Comparison of ENCODE assay signal across 14 cellular contexts in genomic region chr16:1775006-1775845, GRCh38. TPM values are rescaled to one million over a fixed set of nuclear protein-coding genes. Genes with fewer than 3 reads are reported as not detected.
DNase-seq lines count a peak whose midpoint lies in the region; ATAC-seq and TF ChIP-seq lines count a peak whose summit lies in the region.
"Had no signal": no experiment of that assay in that cellular context is flagged by ENCODE, and none has a peak within 500 bp of the region (broad histone marks: within the 10 kb centered on the region; RNA-seq: fewer than 3 reads in every experiment).

No MANE protein-coding gene starts in this region.

- no peak overlapping the region for H3K27ac Mint-ChIP-seq in CD4-positive, alpha-beta T cell
- no peak overlapping the region for H3K27ac Mint-ChIP-seq in GM23338
- no peak overlapping the region for H3K27ac Mint-ChIP-seq in activated T-helper 2 cell treated with anti-CD3 and anti-CD28 coated beads, Interferon-gamma antibody, Interleukin-2, Interleukin-4, amounts not matched to agents 10 μg/mL and 5 μg/mL and 100 μg/mL, durations not matched to agents 14 hours and 24 hours and 36 hours
- peak overlapping the region in 1 of 9 donors; percentile 62 for H3K27ac Mint-ChIP-seq in naive thymus-derived CD4-positive, alpha-beta T cell

- CTCF ChIA-PET in CD4-positive, alpha-beta T cell (lab: Charles Lee), result interaction anchor here (0.5 to 4.0 kb wide), 3 partner anchors 7 to 354 kb away, joined by 3 to 21 read pairs (median 5); partner anchors contain the start of genes NUBP2 and SPSB3
- CTCF ChIA-PET in naive thymus-derived CD4-positive, alpha-beta T cell (lab: Charles Lee), result interaction anchor here (1.4 kb wide), 1 partner anchor 7 kb away, joined by 8 read pairs; the partner anchor contains the start of genes NUBP2 and SPSB3

- POLR2A ChIA-PET in CD4-positive, alpha-beta T cell (lab: Charles Lee), result interaction anchor here (1.2 kb wide), 1 partner anchor 14 kb away, joined by 3 read pairs; no protein-coding TSS in a partner anchor
- POLR2A ChIA-PET in naive thymus-derived CD4-positive, alpha-beta T cell (lab: Charles Lee), result interaction anchor here (1.1 to 7.9 kb wide), 5 partner anchors 6 to 69 kb away, joined by 3 to 93 read pairs (median 5); partner anchors contain the start of genes FAHD1, HAGH, MAPK8IP3 and NUBP2

- H3K4me1 Mint-ChIP-seq in CD4-positive, alpha-beta T cell (ENCODE audit: low read depth), result peaks cover 12% of the 10 kb centered on the region
- peaks cover 5% of the 10 kb centered on the region for H3K4me1 Mint-ChIP-seq in GM23338
- H3K4me1 Mint-ChIP-seq in activated T-helper 2 cell treated with anti-CD3 and anti-CD28 coated beads, Interferon-gamma antibody, Interleukin-2, Interleukin-4, amounts not matched to agents 10 μg/mL and 5 μg/mL and 100 μg/mL, durations not matched to agents 14 hours and 24 hours and 36 hours (ENCODE audit: low read depth), result peaks cover 8% of the 10 kb centered on the region
- H3K4me1 Mint-ChIP-seq in naive thymus-derived CD4-positive, alpha-beta T cell, result peaks cover 8 to 24% (median 10%) of the 10 kb centered on the region in 7 donors

- H3K4me3 Mint-ChIP-seq in CD4-positive, alpha-beta T cell, result peak overlapping the region; percentile 48
- H3K4me3 Mint-ChIP-seq in GM23338, result peak overlapping the region; percentile 30; the same call in 1 of the 3 replicates
- H3K4me3 Mint-ChIP-seq in activated T-helper 2 cell treated with anti-CD3 and anti-CD28 coated beads, Interferon-gamma antibody, Interleukin-2, Interleukin-4, amounts not matched to agents 10 μg/mL and 5 μg/mL and 100 μg/mL, durations not matched to agents 14 hours and 24 hours and 36 hours (ENCODE audit: low read depth), result peak overlapping the region; percentile 49
- H3K4me3 Mint-ChIP-seq in naive thymus-derived CD4-positive, alpha-beta T cell, result peak overlapping the region in 8 of 10 donors; percentile 20 to 91 (median 42)

- H3K9me3 Mint-ChIP-seq in CD4-positive, alpha-beta T cell, result no peaks in the 10 kb centered on the region
- peaks cover 4% of the 10 kb centered on the region; the same call in 2 of the 3 replicates for H3K9me3 Mint-ChIP-seq in GM23338
- no peaks in the 10 kb centered on the region for H3K9me3 Mint-ChIP-seq in activated T-helper 2 cell treated with anti-CD3 and anti-CD28 coated beads, Interferon-gamma antibody, Interleukin-2, Interleukin-4, amounts not matched to agents 10 μg/mL and 5 μg/mL and 100 μg/mL, durations not matched to agents 14 hours and 24 hours and 36 hours
- peaks cover 0 to 3% (median 0%) of the 10 kb centered on the region in 11 donors for H3K9me3 Mint-ChIP-seq in naive thymus-derived CD4-positive, alpha-beta T cell

- peaks cover 11% of the 10 kb centered on the region; the same call in 1 of the 2 replicates for H3F3A ChIP-seq in GM23338 (replicated peaks; ENCODE audit: low read depth)

- peaks cover 15% of the 10 kb centered on the region for H3K79me2 ChIP-seq in GM23338 (replicated peaks; ENCODE audit: insufficient read depth)

- H3K27me3 ChIP-seq in CD4-positive, alpha-beta T cell (ENCODE audit: control insufficient read depth, insufficient read depth, low read length), result no peaks in the 10 kb centered on the region
- H3K27me3 ChIP-seq in GM23338 (ENCODE audit: insufficient read depth), result no peaks in the 10 kb centered on the region
- H3K27me3 ChIP-seq in naive thymus-derived CD4-positive, alpha-beta T cell (ENCODE audit: control insufficient read depth in 2 of 2, insufficient read depth in 2 of 2, low read length in 2 of 2), result no peaks in the 10 kb centered on the region
- H3K27me3 ChIP-seq: colonic mucosa had no signal

- DNase-seq in CD4-positive, alpha-beta T cell, result no peak
- no peak for DNase-seq in GM23338 (ENCODE audit: low spot score)
- no peak for DNase-seq in activated T-helper 2 cell treated with anti-CD3 and anti-CD28 coated beads, Interferon-gamma antibody, Interleukin-2, Interleukin-4, amounts not matched to agents 10 μg/mL and 5 μg/mL and 100 μg/mL, durations not matched to agents 14 hours and 24 hours and 36 hours (ENCODE audit: low spot score)
- DNase-seq in naive thymus-derived CD4-positive, alpha-beta T cell, result no peak
- DNase-seq: activated naive CD4-positive, alpha-beta T cell; colonic mucosa; GOT3; NCI-H1105 treated with DMSO at 0.1 percent for 48 hours; NCI-H524 treated with DMSO at 0.1 percent for 48 hours; SIG-M5 had no signal

- no peak for ATAC-seq in CD4-positive, alpha-beta T cell (ENCODE audit: poor library complexity)
- ATAC-seq in GM23338 (no peak), GM19351 (IDR thresholded peaks at IDR 0.05; ENCODE audit: unreplicated experiment) (no peak), HG03565 (IDR thresholded peaks at IDR 0.05; ENCODE audit: unreplicated experiment) (no peak), HG03354 (IDR thresholded peaks at IDR 0.05; ENCODE audit: poor library complexity, severe bottlenecking, unreplicated experiment) (no peak)
- ATAC-seq in naive thymus-derived CD4-positive, alpha-beta T cell, result no peak
- ATAC-seq: sciatic nerve had no signal

- H3K36me3 Mint-ChIP-seq in CD4-positive, alpha-beta T cell (ENCODE audit: low read depth), result peaks cover 22% of the 10 kb centered on the region
- H3K36me3 Mint-ChIP-seq in GM23338 (ENCODE audit: low read depth), result peaks cover 17% of the 10 kb centered on the region
- peaks cover 12% of the 10 kb centered on the region for H3K36me3 Mint-ChIP-seq in activated T-helper 2 cell treated with anti-CD3 and anti-CD28 coated beads, Interferon-gamma antibody, Interleukin-2, Interleukin-4, amounts not matched to agents 10 μg/mL and 5 μg/mL and 100 μg/mL, durations not matched to agents 14 hours and 24 hours and 36 hours (ENCODE audit: low read depth)
- H3K36me3 Mint-ChIP-seq in naive thymus-derived CD4-positive, alpha-beta T cell, result peaks cover 0 to 8% (median 0%) of the 10 kb centered on the region in 5 donors

- no peak overlapping the region for H3K4me2 ChIP-seq in GM23338

- no peaks in the 10 kb centered on the region for H3K36me3 ChIP-seq in GM23338 (ENCODE audit: insufficient read depth)
- H3K36me3 ChIP-seq in naive thymus-derived CD4-positive, alpha-beta T cell (ENCODE audit: control insufficient read depth in 2 of 3, insufficient read depth in 3 of 3, low read length in 3 of 3), result peaks cover 0 to 59% (median 0%) of the 10 kb centered on the region in 3 experiments
- H3K36me3 ChIP-seq: colonic mucosa had no signal

- no peaks in the 10 kb centered on the region for H3K9me3 ChIP-seq in CD4-positive, alpha-beta T cell (ENCODE audit: control insufficient read depth, low read length)
- no peaks in the 10 kb centered on the region for H3K9me3 ChIP-seq in naive thymus-derived CD4-positive, alpha-beta T cell (ENCODE audit: control insufficient read depth in 2 of 3, low read length in 3 of 3)
- H3K9me3 ChIP-seq: colonic mucosa had no signal

- H3K9me2 ChIP-seq in GM23338 (ENCODE audit: insufficient read depth), result no peaks in the 10 kb centered on the region

- peaks cover 5% of the 10 kb centered on the region; the same call in 1 of the 2 replicates for H4K20me1 ChIP-seq in GM23338 (replicated peaks; ENCODE audit: insufficient read depth)

- no peak overlapping the region for H2AFZ ChIP-seq in GM23338

- H3K27me3 Mint-ChIP-seq in CD4-positive, alpha-beta T cell, result no peaks in the 10 kb centered on the region
- peaks cover 22% of the 10 kb centered on the region for H3K27me3 Mint-ChIP-seq in GM23338 (ENCODE audit: insufficient read depth, low read depth, poor library complexity)
- H3K27me3 Mint-ChIP-seq in activated T-helper 2 cell treated with anti-CD3 and anti-CD28 coated beads, Interferon-gamma antibody, Interleukin-2, Interleukin-4, amounts not matched to agents 10 μg/mL and 5 μg/mL and 100 μg/mL, durations not matched to agents 14 hours and 24 hours and 36 hours (ENCODE audit: low read depth), result no peaks in the 10 kb centered on the region
- H3K27me3 Mint-ChIP-seq in naive thymus-derived CD4-positive, alpha-beta T cell, result peaks cover 0 to 2% (median 0%) of the 10 kb centered on the region in 5 donors

- peaks cover under 1% of the 10 kb centered on the region for H3K4me1 ChIP-seq in GM23338 (ENCODE audit: insufficient read depth)
- H3K4me1 ChIP-seq in naive thymus-derived CD4-positive, alpha-beta T cell (ENCODE audit: control insufficient read depth in 2 of 2, insufficient read depth in 2 of 2, low read length in 2 of 2), result peaks cover 13 to 25% of the 10 kb centered on the region in 2 donors

- H3K27ac ChIP-seq in CD4-positive, alpha-beta T cell (ENCODE audit: low read depth, low read length), result no peak overlapping the region
- no peak overlapping the region for H3K27ac ChIP-seq in GM23338 (ENCODE audit: low read depth)
- no peak overlapping the region for H3K27ac ChIP-seq in naive thymus-derived CD4-positive, alpha-beta T cell (ENCODE audit: low read depth, low read length)
- H3K27ac ChIP-seq: colonic mucosa had no signal

- intact Hi-C loops in CD4-positive, alpha-beta T cell (cut with DNase I, micrococcal nuclease), result loop anchor here in 1 of 2 experiments (10.0 kb wide), 1 partner anchor 370 kb away; the partner anchor contains the start of gene RAB26
- intact Hi-C loops in activated T-helper 2 cell treated with anti-CD3 and anti-CD28 coated beads, Interferon-gamma antibody, Interleukin-2, Interleukin-4, amounts not matched to agents 10 μg/mL and 5 μg/mL and 100 μg/mL, durations not matched to agents 14 hours and 24 hours and 36 hours (cut with micrococcal nuclease), result loop anchor here (10.0 kb wide), 1 partner anchor 470 kb away; the partner anchor contains the start of gene UBE2I
- intact Hi-C loops in naive thymus-derived CD4-positive, alpha-beta T cell (cut with micrococcal nuclease), result loop anchor here in 1 of 2 donors (10.0 kb wide), 1 partner anchor 430 kb away; no protein-coding TSS in a partner anchor

- H3K4me3 ChIP-seq in GM23338, result no peak overlapping the region
- H3K4me3 ChIP-seq in naive thymus-derived CD4-positive, alpha-beta T cell (ENCODE audit: low read length), result no peak overlapping the region

- no peak for TF ChIP-seq CTCF in CD4-positive, alpha-beta T cell (IDR thresholded peaks at IDR 0.05)
- TF ChIP-seq CTCF in GM23338 (conservative IDR thresholded peaks at IDR 0.05; ENCODE audit: low read depth in 2 of 2), result no peak

RNA-seq across cellular contexts. Expression of gene MRPS34, which starts 2.3 kb away (rescaled TPM):
- 10 to 100 TPM; 25.5 to 26.9 TPM for total RNA-seq in CD4-positive, alpha-beta T cell
- total RNA-seq in GM23338 (2014; rRNA removed; shearing (Covaris generic)), result 223 and 248 TPM in 2 replicates
- polyA plus RNA-seq in GM23338 (2016; fragmentation: Nextera tagmentation; extraction: Ambion mirVana), result 370 and 391 TPM in 2 replicates
- total RNA-seq in activated T-helper 2 cell treated with anti-CD3 and anti-CD28 coated beads, Interferon-gamma antibody, Interleukin-2, Interleukin-4, amounts not matched to agents 10 μg/mL and 5 μg/mL and 100 μg/mL, durations not matched to agents 14 hours and 24 hours and 36 hours, result 179 and 184 TPM in 2 replicates
- total RNA-seq in naive thymus-derived CD4-positive, alpha-beta T cell, result 100 to 1,000 TPM in 1 of 5 experiments, 10 to 100 TPM in 4; 41.6 to 115 (median 49.5) TPM
- 100 to 1,000 TPM; 124 to 162 TPM for polyA plus RNA-seq in naive thymus-derived CD4-positive, alpha-beta T cell

RNA-seq across cellular contexts. Expression of gene EME2, which starts 2.6 kb away (rescaled TPM):
- total RNA-seq in CD4-positive, alpha-beta T cell, result 10 to 100 TPM; 28.6 to 30.8 TPM
- 15.0 and 17.3 TPM in 2 replicates for total RNA-seq in GM23338 (2014; rRNA removed; shearing (Covaris generic))
- polyA plus RNA-seq in GM23338 (2016; fragmentation: Nextera tagmentation; extraction: Ambion mirVana), result 4.1 TPM in 2 replicates
- 26.1 and 26.2 TPM in 2 replicates for total RNA-seq in activated T-helper 2 cell treated with anti-CD3 and anti-CD28 coated beads, Interferon-gamma antibody, Interleukin-2, Interleukin-4, amounts not matched to agents 10 μg/mL and 5 μg/mL and 100 μg/mL, durations not matched to agents 14 hours and 24 hours and 36 hours
- total RNA-seq in naive thymus-derived CD4-positive, alpha-beta T cell, result 10 to 100 TPM; 32.2 to 47.5 (median 36.8) TPM
- polyA plus RNA-seq in naive thymus-derived CD4-positive, alpha-beta T cell, result 1 to 10 TPM in 1 of 2 donors, under 1 TPM in 1; 0.59 to 3.8 TPM

RNA-seq across cellular contexts. Expression of gene NME3, which starts 3.9 kb away (rescaled TPM):
- total RNA-seq in CD4-positive, alpha-beta T cell, result 10 to 100 TPM; 46.2 to 54.2 TPM
- total RNA-seq in GM23338 (2014; rRNA removed; shearing (Covaris generic)), result 73.7 and 95.3 TPM in 2 replicates
- 130 and 153 TPM in 2 replicates for polyA plus RNA-seq in GM23338 (2016; fragmentation: Nextera tagmentation; extraction: Ambion mirVana)
- total RNA-seq in activated T-helper 2 cell treated with anti-CD3 and anti-CD28 coated beads, Interferon-gamma antibody, Interleukin-2, Interleukin-4, amounts not matched to agents 10 μg/mL and 5 μg/mL and 100 μg/mL, durations not matched to agents 14 hours and 24 hours and 36 hours, result 45.6 and 46.1 TPM in 2 replicates
- total RNA-seq in naive thymus-derived CD4-positive, alpha-beta T cell, result 10 to 100 TPM; 49.4 to 81.5 (median 58.2) TPM
- 10 to 100 TPM; 70.6 to 71.9 TPM for polyA plus RNA-seq in naive thymus-derived CD4-positive, alpha-beta T cell

RNA-seq across cellular contexts. Expression of gene SPSB3, which starts 7.1 kb away (rescaled TPM):
- total RNA-seq in CD4-positive, alpha-beta T cell, result 10 to 100 TPM; 86.3 to 87.6 TPM
- total RNA-seq in GM23338 (2014; rRNA removed; shearing (Covaris generic)), result 34.7 and 42.8 TPM in 2 replicates
- polyA plus RNA-seq in GM23338 (2016; fragmentation: Nextera tagmentation; extraction: Ambion mirVana), result 27.1 and 33.9 TPM in 2 replicates
- 27.1 and 28.3 TPM in 2 replicates for total RNA-seq in activated T-helper 2 cell treated with anti-CD3 and anti-CD28 coated beads, Interferon-gamma antibody, Interleukin-2, Interleukin-4, amounts not matched to agents 10 μg/mL and 5 μg/mL and 100 μg/mL, durations not matched to agents 14 hours and 24 hours and 36 hours
- total RNA-seq in naive thymus-derived CD4-positive, alpha-beta T cell, result 100 to 1,000 TPM in 2 of 5 experiments, 10 to 100 TPM in 3; 38.2 to 127 (median 72.3) TPM
- 10 to 100 TPM; 38.7 to 58.9 TPM for polyA plus RNA-seq in naive thymus-derived CD4-positive, alpha-beta T cell

RNA-seq across cellular contexts. Expression of gene NUBP2, which starts 7.5 kb away (rescaled TPM):
- total RNA-seq in CD4-positive, alpha-beta T cell, result 10 to 100 TPM; 36.4 to 38.1 TPM
- total RNA-seq in GM23338 (2014; rRNA removed; shearing (Covaris generic)), result 143 and 175 TPM in 2 replicates
- polyA plus RNA-seq in GM23338 (2016; fragmentation: Nextera tagmentation; extraction: Ambion mirVana), result 79.0 and 79.4 TPM in 2 replicates
- total RNA-seq in activated T-helper 2 cell treated with anti-CD3 and anti-CD28 coated beads, Interferon-gamma antibody, Interleukin-2, Interleukin-4, amounts not matched to agents 10 μg/mL and 5 μg/mL and 100 μg/mL, durations not matched to agents 14 hours and 24 hours and 36 hours, result 64.5 and 66.7 TPM in 2 replicates
- total RNA-seq in naive thymus-derived CD4-positive, alpha-beta T cell, result 10 to 100 TPM; 39.3 to 60.2 (median 48.6) TPM
- 10 to 100 TPM; 96.7 to 98.9 TPM for polyA plus RNA-seq in naive thymus-derived CD4-positive, alpha-beta T cell
